ENCODE assay signal across 15 cellular contexts in the genomic region with DNA sequence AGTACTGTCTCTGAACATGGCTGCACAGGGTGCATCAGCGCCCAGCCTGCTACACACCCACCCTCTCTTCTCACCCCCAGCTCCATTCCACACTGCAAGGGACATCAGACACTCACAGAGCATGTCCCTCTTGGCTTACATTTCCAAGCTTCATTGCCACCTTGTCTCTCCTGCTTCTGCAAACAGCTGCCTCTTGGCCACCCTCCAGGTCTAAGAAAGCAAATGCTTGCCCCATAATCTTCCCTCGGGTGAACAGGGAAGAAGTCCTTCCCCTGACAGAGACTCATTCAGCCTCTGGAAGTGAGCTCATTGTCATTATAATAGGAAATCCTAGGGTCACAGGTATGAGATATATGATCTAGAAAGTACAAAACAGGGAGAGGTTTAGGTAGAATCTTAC.
A peak's percentile ranks its signal among the peaks of the same experiment; 100 is the strongest.
DNase-seq lines count a peak whose midpoint lies in the region; ATAC-seq lines count a peak whose summit lies in the region.
"Had no signal": no experiment of that assay in that cellular context is flagged by ENCODE, and none has a peak within 500 bp of the region (broad histone marks: within the 10 kb centered on the region; RNA-seq: fewer than 3 reads in every experiment).

No MANE protein-coding gene starts in this region.

- DNase-seq in DMS79 treated with DMSO at 0.1 percent for 48 hours (lab: John Stamatoyannopoulos, UW) (peak; percentile 49), DMS79 (lab: John Stamatoyannopoulos, UW) (no peak), NCI-H2029 (lab: John Stamatoyannopoulos, UW) (peak; percentile 8), NCI-H2196 treated with DMSO at 0.1 percent for 48 hours (lab: John Stamatoyannopoulos, UW; ENCODE audit: unreplicated experiment) (peak; percentile 14), globus pallidus (ENCODE audit: low spot score) (no peak), NCI-H526 treated with DMSO at 0.1 percent for 48 hours (lab: John Stamatoyannopoulos, UW) (no peak)
- DNase-seq: BE2C; CD4-positive, CD25-positive, alpha-beta regulatory T cell; DND-41; H7; IMR-90; NCI-H2227 treated with DMSO at 0.1 percent for 48 hours; NCI-H774 had no signal

- no peaks in the 10 kb centered on the region for H3K36me3 Mint-ChIP-seq in stimulated activated memory B cell treated with anti-CD40 and anti-IgM and Interleukin-4, amounts not matched to agents 10 μg/mL and 1 μg/mL and 100 μg/mL, for 72 hours
- H3K36me3 Mint-ChIP-seq: CD4-positive, CD25-positive, alpha-beta regulatory T cell had no signal

- H3K27ac Mint-ChIP-seq in stimulated activated memory B cell treated with anti-CD40 and anti-IgM and Interleukin-4, amounts not matched to agents 10 μg/mL and 1 μg/mL and 100 μg/mL, for 72 hours = no peak overlapping the region
- H3K27ac Mint-ChIP-seq: CD4-positive, CD25-positive, alpha-beta regulatory T cell had no signal

- no peak overlapping the region for H3K4me3 Mint-ChIP-seq in stimulated activated memory B cell treated with anti-CD40 and anti-IgM and Interleukin-4, amounts not matched to agents 10 μg/mL and 1 μg/mL and 100 μg/mL, for 72 hours
- H3K4me3 Mint-ChIP-seq: CD4-positive, CD25-positive, alpha-beta regulatory T cell had no signal

- no peaks in the 10 kb centered on the region for H3K27me3 Mint-ChIP-seq in stimulated activated memory B cell treated with anti-CD40 and anti-IgM and Interleukin-4, amounts not matched to agents 10 μg/mL and 1 μg/mL and 100 μg/mL, for 72 hours

- no peaks in the 10 kb centered on the region for H3K9me3 Mint-ChIP-seq in stimulated activated memory B cell treated with anti-CD40 and anti-IgM and Interleukin-4, amounts not matched to agents 10 μg/mL and 1 μg/mL and 100 μg/mL, for 72 hours

- H3K4me1 Mint-ChIP-seq in stimulated activated memory B cell treated with anti-CD40 and anti-IgM and Interleukin-4, amounts not matched to agents 10 μg/mL and 1 μg/mL and 100 μg/mL, for 72 hours = no peaks in the 10 kb centered on the region
- H3K4me1 Mint-ChIP-seq: CD4-positive, CD25-positive, alpha-beta regulatory T cell had no signal

- ATAC-seq in stimulated activated memory B cell treated with anti-CD40 and anti-IgM and Interleukin-4, amounts not matched to agents 10 μg/mL and 1 μg/mL and 100 μg/mL, for 72 hours = peak; percentile 16
- no peak for ATAC-seq in GM21786 (IDR thresholded peaks at IDR 0.05; ENCODE audit: unreplicated experiment)

Comparison
In these comparisons a context has a peak if more than half of its experiments do, and no peak if none do; other contexts are left out.
1. DNase-seq: peak in DMS79 treated with DMSO at 0.1 percent for 48 hours (single experiment), NCI-H2029 (single experiment) and NCI-H2196 treated with DMSO at 0.1 percent for 48 hours (single experiment); none in DMS79 (single experiment), globus pallidus (single experiment) and NCI-H526 treated with DMSO at 0.1 percent for 48 hours (single experiment).